In genomic region chr2:44015239-44015638, GRCh38 we compare ENCODE assay signal across 9 cellular contexts.
"Had no signal": no experiment of that assay in that cellular context is flagged by ENCODE, and none has a peak within 500 bp of the region (broad histone marks: within the 10 kb centered on the region; RNA-seq: fewer than 3 reads in every experiment).

No MANE protein-coding gene starts in this region.

- H3K4me2 ChIP-seq: GM23338 had no signal

- H3K27ac Mint-ChIP-seq: GM23338, H9 had no signal

- DNase-seq: H9, HCEC 1CT, IMR-90, KG1 had no signal

- ATAC-seq: GM23338, K562 had no signal

- H3K9me3 Mint-ChIP-seq: GM23338, H9 had no signal

- H3K4me3 ChIP-seq: GM23338, K562 had no signal

- H2AFZ ChIP-seq: GM23338 had no signal

- H3K4me3 Mint-ChIP-seq: GM23338, H9 had no signal

- H3K27ac ChIP-seq: HL-60 had no signal

- FAIRE-seq: H1, H54, K562 had no signal
